ENCODE assay signal across 1 cellular context in the genomic region with DNA sequence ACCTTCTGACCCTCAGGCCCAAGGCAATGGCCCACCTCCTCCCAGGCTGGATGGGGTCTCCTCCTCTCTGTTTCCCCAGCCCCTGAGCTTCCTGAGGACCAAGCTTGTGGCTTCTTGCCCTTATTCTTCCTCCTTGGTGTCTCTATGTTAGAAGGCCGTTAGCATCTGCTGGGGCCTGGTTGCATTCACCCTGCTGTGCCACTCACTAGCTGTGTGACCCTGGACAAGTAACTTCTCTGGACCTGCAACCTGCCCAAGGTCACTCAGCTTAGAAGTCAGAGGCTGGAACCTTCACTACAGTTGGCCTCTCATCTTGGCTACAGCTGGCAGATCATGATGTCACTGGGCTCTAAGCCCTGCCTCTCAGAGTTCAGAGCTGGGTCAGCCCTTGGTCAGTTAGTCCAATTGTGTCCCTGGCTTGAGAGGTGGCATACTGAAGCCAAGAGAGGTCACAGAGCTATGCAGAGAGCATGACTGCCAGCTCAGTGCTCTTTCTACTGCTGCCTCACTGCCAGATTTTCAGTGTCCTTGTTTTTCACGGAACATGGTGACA.
TF ChIP-seq lines count a peak whose summit lies in the region.

No MANE protein-coding gene starts in this region.

TF ChIP-seq in HepG2, 621 proteins besides CTCF, POLR2A, EP300 and RAD21 (continued from another document):
- TF ChIP-seq, protein P1, sequence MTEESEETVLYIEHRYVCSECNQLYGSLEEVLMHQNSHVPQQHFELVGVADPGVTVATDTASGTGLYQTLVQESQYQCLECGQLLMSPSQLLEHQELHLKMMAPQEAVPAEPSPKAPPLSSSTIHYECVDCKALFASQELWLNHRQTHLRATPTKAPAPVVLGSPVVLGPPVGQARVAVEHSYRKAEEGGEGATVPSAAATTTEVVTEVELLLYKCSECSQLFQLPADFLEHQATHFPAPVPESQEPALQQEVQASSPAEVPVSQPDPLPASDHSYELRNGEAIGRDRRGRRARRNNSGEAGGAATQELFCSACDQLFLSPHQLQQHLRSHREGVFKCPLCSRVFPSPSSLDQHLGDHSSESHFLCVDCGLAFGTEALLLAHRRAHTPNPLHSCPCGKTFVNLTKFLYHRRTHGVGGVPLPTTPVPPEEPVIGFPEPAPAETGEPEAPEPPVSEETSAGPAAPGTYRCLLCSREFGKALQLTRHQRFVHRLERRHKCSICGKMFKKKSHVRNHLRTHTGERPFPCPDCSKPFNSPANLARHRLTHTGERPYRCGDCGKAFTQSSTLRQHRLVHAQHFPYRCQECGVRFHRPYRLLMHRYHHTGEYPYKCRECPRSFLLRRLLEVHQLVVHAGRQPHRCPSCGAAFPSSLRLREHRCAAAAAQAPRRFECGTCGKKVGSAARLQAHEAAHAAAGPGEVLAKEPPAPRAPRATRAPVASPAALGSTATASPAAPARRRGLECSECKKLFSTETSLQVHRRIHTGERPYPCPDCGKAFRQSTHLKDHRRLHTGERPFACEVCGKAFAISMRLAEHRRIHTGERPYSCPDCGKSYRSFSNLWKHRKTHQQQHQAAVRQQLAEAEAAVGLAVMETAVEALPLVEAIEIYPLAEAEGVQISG (CRISPR knock-in tag; IDR thresholded peaks at IDR 0.05) = no peak
- TF ChIP-seq SPEN (CRISPR knock-in tag; IDR thresholded peaks at IDR 0.05; ENCODE audit: low read depth) (peak; percentile 29; the same call in 1 of the 2 replicates), NR2F1 (CRISPR knock-in tag; IDR thresholded peaks at IDR 0.05) (peak in 1 of 2 experiments; percentile 41; a peak in 1 of 4 replicates), ZBTB3 (CRISPR knock-in tag; IDR thresholded peaks at IDR 0.05; ENCODE audit: borderline replicate concordance, low read depth) (no peak), ZNF224 (CRISPR knock-in tag; IDR thresholded peaks at IDR 0.05) (no peak), NFIB (CRISPR knock-in tag; IDR thresholded peaks at IDR 0.05; ENCODE audit: borderline replicate concordance) (no peak), ZNF549 (CRISPR knock-in tag; IDR thresholded peaks at IDR 0.05) (no peak), ZNF660 (CRISPR knock-in tag; IDR thresholded peaks at IDR 0.05; ENCODE audit: borderline replicate concordance, low read depth) (no peak), NR2F6 (IDR thresholded peaks at IDR 0.05) (no peak; the same call in 1 of the 2 replicates), NR2F6 (CRISPR knock-in tag; IDR thresholded peaks at IDR 0.05) (peak; percentile 61; the same call in 1 of the 2 replicates), ZBTB7A (CRISPR knock-in tag; IDR thresholded peaks at IDR 0.05) (no peak), MED1 (CRISPR knock-in tag; IDR thresholded peaks at IDR 0.05) (peak; percentile 70), ZNF780A (CRISPR knock-in tag; IDR thresholded peaks at IDR 0.05) (no peak), ZMYM3 (CRISPR knock-in tag; IDR thresholded peaks at IDR 0.05) (peak; percentile 91), ZNF703 (CRISPR knock-in tag; IDR thresholded peaks at IDR 0.05; ENCODE audit: borderline replicate concordance) (no peak), TGIF2 (CRISPR knock-in tag; IDR thresholded peaks at IDR 0.05) (0 out of 2 replicates have a peak, but pooled peaks have one; percentile 17), HNF4A (CRISPR knock-in tag; IDR thresholded peaks at IDR 0.05) (0 out of 2 replicates have a peak, but pooled peaks have one; percentile 10), ZNF768 (CRISPR knock-in tag; IDR thresholded peaks at IDR 0.05) (peak; percentile 93), CCAR2 (optimal IDR thresholded peaks at IDR 0.05; ENCODE audit: low read depth, low read length) (no peak), BORCS8-MEF2B (CRISPR knock-in tag; IDR thresholded peaks at IDR 0.05) (peak; percentile 60; the same call in 1 of the 2 replicates), SP5 (CRISPR knock-in tag; IDR thresholded peaks at IDR 0.05; ENCODE audit: borderline replicate concordance, low read depth) (no peak), KDM1A (CRISPR knock-in tag; IDR thresholded peaks at IDR 0.05) (0 out of 2 replicates have a peak, but pooled peaks have one; percentile 51), ZNF292 (CRISPR knock-in tag; IDR thresholded peaks at IDR 0.05; ENCODE audit: borderline replicate concordance, low read depth) (peak; percentile 65; the same call in 1 of the 2 replicates)
- TF ChIP-seq, protein P2, sequence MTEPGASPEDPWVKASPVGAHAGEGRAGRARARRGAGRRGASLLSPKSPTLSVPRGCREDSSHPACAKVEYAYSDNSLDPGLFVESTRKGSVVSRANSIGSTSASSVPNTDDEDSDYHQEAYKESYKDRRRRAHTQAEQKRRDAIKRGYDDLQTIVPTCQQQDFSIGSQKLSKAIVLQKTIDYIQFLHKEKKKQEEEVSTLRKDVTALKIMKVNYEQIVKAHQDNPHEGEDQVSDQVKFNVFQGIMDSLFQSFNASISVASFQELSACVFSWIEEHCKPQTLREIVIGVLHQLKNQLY (CRISPR knock-in tag; IDR thresholded peaks at IDR 0.05) = no peak
- TF ChIP-seq, protein P3, sequence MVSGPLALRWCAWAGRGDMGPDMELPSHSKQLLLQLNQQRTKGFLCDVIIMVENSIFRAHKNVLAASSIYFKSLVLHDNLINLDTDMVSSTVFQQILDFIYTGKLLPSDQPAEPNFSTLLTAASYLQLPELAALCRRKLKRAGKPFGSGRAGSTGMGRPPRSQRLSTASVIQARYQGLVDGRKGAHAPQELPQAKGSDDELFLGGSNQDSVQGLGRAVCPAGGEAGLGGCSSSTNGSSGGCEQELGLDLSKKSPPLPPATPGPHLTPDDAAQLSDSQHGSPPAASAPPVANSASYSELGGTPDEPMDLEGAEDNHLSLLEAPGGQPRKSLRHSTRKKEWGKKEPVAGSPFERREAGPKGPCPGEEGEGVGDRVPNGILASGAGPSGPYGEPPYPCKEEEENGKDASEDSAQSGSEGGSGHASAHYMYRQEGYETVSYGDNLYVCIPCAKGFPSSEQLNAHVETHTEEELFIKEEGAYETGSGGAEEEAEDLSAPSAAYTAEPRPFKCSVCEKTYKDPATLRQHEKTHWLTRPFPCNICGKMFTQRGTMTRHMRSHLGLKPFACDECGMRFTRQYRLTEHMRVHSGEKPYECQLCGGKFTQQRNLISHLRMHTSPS (CRISPR knock-in tag; IDR thresholded peaks at IDR 0.05; ENCODE audit: low read depth) = peak; percentile 28
- TF ChIP-seq, protein P4, sequence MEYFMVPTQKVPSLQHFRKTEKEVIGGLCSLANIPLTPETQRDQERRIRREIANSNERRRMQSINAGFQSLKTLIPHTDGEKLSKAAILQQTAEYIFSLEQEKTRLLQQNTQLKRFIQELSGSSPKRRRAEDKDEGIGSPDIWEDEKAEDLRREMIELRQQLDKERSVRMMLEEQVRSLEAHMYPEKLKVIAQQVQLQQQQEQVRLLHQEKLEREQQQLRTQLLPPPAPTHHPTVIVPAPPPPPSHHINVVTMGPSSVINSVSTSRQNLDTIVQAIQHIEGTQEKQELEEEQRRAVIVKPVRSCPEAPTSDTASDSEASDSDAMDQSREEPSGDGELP (IDR thresholded peaks at IDR 0.05; ENCODE audit: borderline replicate concordance, low read depth) = peak; percentile 89
- TF ChIP-seq, protein P5, sequence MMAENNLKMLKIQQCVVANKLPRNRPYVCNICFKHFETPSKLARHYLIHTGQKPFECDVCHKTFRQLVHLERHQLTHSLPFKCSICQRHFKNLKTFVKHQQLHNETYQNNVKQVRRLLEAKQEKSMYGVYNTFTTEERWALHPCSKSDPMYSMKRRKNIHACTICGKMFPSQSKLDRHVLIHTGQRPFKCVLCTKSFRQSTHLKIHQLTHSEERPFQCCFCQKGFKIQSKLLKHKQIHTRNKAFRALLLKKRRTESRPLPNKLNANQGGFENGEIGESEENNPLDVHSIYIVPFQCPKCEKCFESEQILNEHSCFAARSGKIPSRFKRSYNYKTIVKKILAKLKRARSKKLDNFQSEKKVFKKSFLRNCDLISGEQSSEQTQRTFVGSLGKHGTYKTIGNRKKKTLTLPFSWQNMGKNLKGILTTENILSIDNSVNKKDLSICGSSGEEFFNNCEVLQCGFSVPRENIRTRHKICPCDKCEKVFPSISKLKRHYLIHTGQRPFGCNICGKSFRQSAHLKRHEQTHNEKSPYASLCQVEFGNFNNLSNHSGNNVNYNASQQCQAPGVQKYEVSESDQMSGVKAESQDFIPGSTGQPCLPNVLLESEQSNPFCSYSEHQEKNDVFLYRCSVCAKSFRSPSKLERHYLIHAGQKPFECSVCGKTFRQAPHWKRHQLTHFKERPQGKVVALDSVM (CRISPR knock-in tag; IDR thresholded peaks at IDR 0.05) = peak; percentile 64
